In the genomic region with DNA sequence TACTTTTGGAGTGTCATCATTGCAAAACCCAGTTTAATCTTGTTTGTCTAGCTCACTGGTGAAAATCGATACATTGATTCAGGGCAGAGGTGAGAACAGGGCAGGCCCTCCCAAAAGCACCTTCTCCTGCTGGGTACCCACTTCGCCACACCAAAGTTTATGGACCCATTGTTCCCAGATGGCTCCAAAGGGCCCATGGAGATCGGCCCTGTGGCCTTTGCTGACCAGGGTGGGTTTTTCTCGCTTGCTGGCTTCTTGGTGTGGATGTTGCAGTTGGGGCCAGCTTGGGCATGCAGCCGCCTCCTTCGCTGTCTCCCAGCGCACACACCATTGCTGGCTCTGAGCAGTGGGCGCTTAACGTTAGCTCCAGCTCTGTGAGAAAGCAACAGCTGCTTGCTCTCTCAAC, we compare ENCODE assay signal across 21 cellular contexts.
"Had no signal": no experiment of that assay in that cellular context is flagged by ENCODE, and none has a peak within 500 bp of the region (broad histone marks: within the 10 kb centered on the region; RNA-seq: fewer than 3 reads in every experiment).

No MANE protein-coding gene starts in this region.

- H3K9me3 ChIP-seq: esophagus muscularis mucosa, gastrocnemius medialis, heart right ventricle, left lung, lower lobe of right lung, right atrium auricular region, stomach, thoracic aorta, transverse colon had no signal

- H3K4me1 ChIP-seq: esophagus muscularis mucosa, gastrocnemius medialis, left lung, lower lobe of right lung, right atrium auricular region, stomach had no signal

- DNase-seq: effector memory CD4-positive, alpha-beta T cell; gastrocnemius medialis; heart right ventricle; hypothalamus; kidney glomerular epithelial cell; left lung; lower lobe of right lung; natural killer cell; small intestine; stimulated activated CD4-positive, alpha-beta T cell treated with anti-CD3 and anti-CD28 coated beads, Interleukin-12 subunit alpha, Interleukin-12 subunit beta, amount 100 ng/mL, for 4 hours; stimulated activated naive CD4-positive, alpha-beta T cell; stomach; substantia nigra; transverse colon had no signal

- ATAC-seq: gastrocnemius medialis, heart right ventricle, left lung, lower lobe of right lung, natural killer cell had no signal

- H3K27ac ChIP-seq: epithelial cell of prostate, esophagus muscularis mucosa, gastrocnemius medialis, heart right ventricle, left lung, lower lobe of right lung, right atrium auricular region, stomach, thoracic aorta, transverse colon had no signal

- H3K4me3 Mint-ChIP-seq: memory B cell, mesothelial cell of epicardium, natural killer cell had no signal

- FAIRE-seq: islet of Langerhans, small intestine had no signal

- H3K9me3 Mint-ChIP-seq: mesothelial cell of epicardium had no signal

- H3K36me3 ChIP-seq: esophagus muscularis mucosa, gastrocnemius medialis, heart right ventricle, left lung, lower lobe of right lung, right atrium auricular region, stomach, thoracic aorta, transverse colon had no signal

- H3K27me3 ChIP-seq: gastrocnemius medialis, right atrium auricular region, transverse colon had no signal

- H3K4me3 ChIP-seq: esophagus muscularis mucosa, gastrocnemius medialis, heart right ventricle, left lung, lower lobe of right lung, right atrium auricular region, stomach, thoracic aorta, transverse colon had no signal

- H3K27ac Mint-ChIP-seq: memory B cell, mesothelial cell of epicardium, natural killer cell had no signal

- H3K4me1 Mint-ChIP-seq: natural killer cell had no signal

- H3K36me3 Mint-ChIP-seq: memory B cell, mesothelial cell of epicardium, natural killer cell had no signal
